28 cellular contexts compared by ENCODE assay signal in the genomic region with DNA sequence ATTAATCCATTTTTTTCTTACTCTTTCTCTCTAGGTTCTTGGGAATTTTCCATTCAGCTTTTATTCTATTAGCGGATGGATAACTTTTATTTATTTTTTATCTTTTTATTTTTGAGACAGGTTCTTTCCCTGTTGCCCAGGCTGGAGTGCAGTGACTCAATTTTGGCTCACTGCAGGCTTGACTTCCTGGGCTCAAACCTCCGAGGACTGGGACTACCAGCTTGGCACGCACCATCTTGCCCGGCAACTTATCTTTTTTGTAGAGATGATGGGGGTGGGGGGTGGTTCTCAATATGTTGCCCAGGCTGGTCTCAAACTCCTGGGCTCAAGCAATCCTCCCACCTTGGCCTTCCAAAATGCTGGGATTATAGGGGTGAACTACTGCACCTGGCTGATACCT. TPM values are rescaled to one million over a fixed set of nuclear protein-coding genes. Genes with fewer than 3 reads are reported as not detected.
"Had no signal": no experiment of that assay in that cellular context is flagged by ENCODE, and none has a peak within 500 bp of the region (broad histone marks: within the 10 kb centered on the region; RNA-seq: fewer than 3 reads in every experiment).

No MANE protein-coding gene starts in this region.

- DNase-seq: activated B cell treated with CpG ODN at 0.5 μM for 24 hours; activated CD4-positive, alpha-beta memory T cell treated with anti-CD3 and anti-CD28 coated beads for 36 hours; activated CD4-positive, alpha-beta T cell treated with anti-CD3 and anti-CD28 coated beads for 4 hours; activated naive CD4-positive, alpha-beta T cell treated with Interleukin-2 at 50 U/mL for 16 hours; activated naive CD8-positive, alpha-beta T cell treated with anti-CD3 and anti-CD28 coated beads for 36 hours; activated T-cell treated with anti-CD3 and anti-CD28 coated beads, Interleukin-2, amount 50 U/mL, for 48 hours; colonic mucosa; dorsolateral prefrontal cortex; effector memory CD8-positive, alpha-beta T cell; esophagus squamous epithelium; head of caudate nucleus; hypothalamus; left cardiac atrium; mucosa of descending colon; naive B cell; occipital lobe; right lobe of liver; small intestine; stimulated activated CD4-positive, alpha-beta T cell treated with anti-CD3 and anti-CD28 coated beads, Interleukin-2, amount 100 ng/mL, for 24 hours; T1000 had no signal

- H3K27ac ChIP-seq: colonic mucosa, esophagus squamous epithelium, gastroesophageal sphincter, right lobe of liver, vagina had no signal

- ATAC-seq: effector memory CD8-positive, alpha-beta T cell; gastroesophageal sphincter; left cardiac atrium; mucosa of descending colon; right lobe of liver; stimulated activated memory B cell treated with anti-CD40 and anti-IgM and Interleukin-4, amounts not matched to agents 10 μg/mL and 1 μg/mL and 100 μg/mL, for 72 hours had no signal

- H3K27me3 ChIP-seq: colonic mucosa, dorsolateral prefrontal cortex, esophagus squamous epithelium, gastroesophageal sphincter, right lobe of liver, vagina had no signal

- H3K4me3 Mint-ChIP-seq: activated B cell treated with CpG ODN at 0.5 μM for 24 hours; activated CD4-positive, alpha-beta memory T cell treated with anti-CD3 and anti-CD28 coated beads for 36 hours; activated naive CD8-positive, alpha-beta T cell treated with anti-CD3 and anti-CD28 coated beads for 36 hours; effector memory CD8-positive, alpha-beta T cell; stimulated activated memory B cell treated with anti-CD40 and anti-IgM and Interleukin-4, amounts not matched to agents 10 μg/mL and 1 μg/mL and 100 μg/mL, for 72 hours; type B pancreatic cell had no signal

- H3K27ac Mint-ChIP-seq: activated B cell treated with CpG ODN at 0.5 μM for 24 hours; activated CD4-positive, alpha-beta memory T cell treated with anti-CD3 and anti-CD28 coated beads for 36 hours; activated naive CD8-positive, alpha-beta T cell treated with anti-CD3 and anti-CD28 coated beads for 36 hours; effector memory CD8-positive, alpha-beta T cell; memory B cell; stimulated activated memory B cell treated with anti-CD40 and anti-IgM and Interleukin-4, amounts not matched to agents 10 μg/mL and 1 μg/mL and 100 μg/mL, for 72 hours; type B pancreatic cell had no signal

- H3K36me3 ChIP-seq: colonic mucosa, esophagus squamous epithelium, gastroesophageal sphincter, right lobe of liver, vagina had no signal

- H3K27me3 Mint-ChIP-seq: activated B cell treated with CpG ODN at 0.5 μM for 24 hours; activated CD4-positive, alpha-beta memory T cell treated with anti-CD3 and anti-CD28 coated beads for 36 hours; activated naive CD8-positive, alpha-beta T cell treated with anti-CD3 and anti-CD28 coated beads for 36 hours; stimulated activated memory B cell treated with anti-CD40 and anti-IgM and Interleukin-4, amounts not matched to agents 10 μg/mL and 1 μg/mL and 100 μg/mL, for 72 hours had no signal

- H3K9me3 Mint-ChIP-seq: activated B cell treated with CpG ODN at 0.5 μM for 24 hours; activated CD4-positive, alpha-beta memory T cell treated with anti-CD3 and anti-CD28 coated beads for 36 hours; activated naive CD8-positive, alpha-beta T cell treated with anti-CD3 and anti-CD28 coated beads for 36 hours; effector memory CD8-positive, alpha-beta T cell; memory B cell; naive B cell; stimulated activated memory B cell treated with anti-CD40 and anti-IgM and Interleukin-4, amounts not matched to agents 10 μg/mL and 1 μg/mL and 100 μg/mL, for 72 hours; type B pancreatic cell had no signal

- H3K4me1 ChIP-seq: colonic mucosa had no signal

- H3K4me3 ChIP-seq: colonic mucosa, dorsolateral prefrontal cortex, esophagus squamous epithelium, gastroesophageal sphincter, mucosa of descending colon, right lobe of liver, vagina had no signal

- H3K9me3 ChIP-seq: colonic mucosa, esophagus squamous epithelium, gastroesophageal sphincter, mucosa of descending colon, right lobe of liver, vagina had no signal

RNA-seq across cellular contexts. Expression of gene CHIT1, which starts 36.1 kb away (rescaled TPM):
- total RNA-seq: astrocyte, endothelial cell of umbilical vein, occipital lobe, vagina had no signal
- polyA plus RNA-seq: endothelial cell of umbilical vein, neural cell had no signal
